19 cellular contexts compared by ENCODE assay signal in the genomic region with DNA sequence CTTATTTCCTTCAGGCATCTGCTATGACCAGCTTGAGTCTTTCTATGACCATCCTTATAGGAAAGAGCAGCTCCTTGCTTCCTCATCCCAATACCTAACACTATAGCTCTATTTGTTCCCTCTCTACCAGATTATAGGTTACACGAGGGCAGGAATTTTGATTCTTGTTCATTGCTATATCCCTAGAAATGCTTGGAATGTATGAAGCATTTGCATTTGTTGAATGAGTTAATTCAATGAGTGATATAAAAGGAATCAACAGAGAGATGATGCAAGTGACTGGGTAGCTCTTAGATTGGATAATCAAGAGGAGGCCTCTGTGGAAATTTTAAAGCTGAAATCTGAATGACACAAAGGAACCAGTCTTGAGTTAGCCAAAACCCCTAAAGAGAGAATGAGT. TPM values are rescaled to one million over a fixed set of nuclear protein-coding genes. Genes with fewer than 3 reads are reported as not detected.
DNase-seq lines count a peak whose midpoint lies in the region; FAIRE-seq and TF ChIP-seq lines count a peak whose summit lies in the region.
"Had no signal": no experiment of that assay in that cellular context is flagged by ENCODE, and none has a peak within 500 bp of the region (broad histone marks: within the 10 kb centered on the region; RNA-seq: fewer than 3 reads in every experiment).

No MANE protein-coding gene starts in this region.

- H3K9me3 Mint-ChIP-seq in Calu3 (ENCODE audit: low read depth, unreplicated experiment): no peaks in the 10 kb centered on the region

- H3K36me3 ChIP-seq in H1 (ENCODE audit: control insufficient read depth in 2 of 4, insufficient read depth in 4 of 4, low read length in 3 of 4): peaks cover 0 to 21% (median 6%) of the 10 kb centered on the region in 4 experiments; a peak in 4 of 8 replicates
- no peaks in the 10 kb centered on the region for H3K36me3 ChIP-seq in mesendoderm (ENCODE audit: control insufficient read depth, insufficient read depth, low read length)

- TF ChIP-seq CTCF in H1 (IDR thresholded peaks at IDR 0.05; ENCODE audit: control extremely low read depth in 1 of 3, insufficient read depth in 1 of 3, low read depth in 1 of 3, low read length in 3 of 3) (no peak), Calu3 (IDR thresholded peaks at IDR 0.05; ENCODE audit: unreplicated experiment) (no peak)

- H3K56ac ChIP-seq in H1 (replicated peaks; ENCODE audit: insufficient read length, low read depth, low read length) (no peak overlapping the region), mesendoderm (ENCODE audit: low read length) (no peak overlapping the region)

- no peaks in the 10 kb centered on the region for H3K27me3 Mint-ChIP-seq in Calu3 (ENCODE audit: unreplicated experiment)

- peaks cover 5% of the 10 kb centered on the region for H3K36me3 Mint-ChIP-seq in Calu3 (ENCODE audit: insufficient read depth, unreplicated experiment)

- H4K8ac ChIP-seq in H1 (ENCODE audit: extremely low read depth, insufficient read depth, low read length) (no peak overlapping the region), mesendoderm (ENCODE audit: low read depth, low read length) (no peak overlapping the region)

- no peak overlapping the region for H2BK20ac ChIP-seq in H1 (ENCODE audit: low read length)

- H2BK120ac ChIP-seq in H1 (replicated peaks; ENCODE audit: low read depth, low read length) (no peak overlapping the region), mesendoderm (ENCODE audit: low read depth, low read length) (no peak overlapping the region)

- H4K5ac ChIP-seq in H1 (ENCODE audit: insufficient read length, low read depth, low read length) (no peak overlapping the region), mesendoderm (ENCODE audit: low read length) (no peak overlapping the region)

- H4K91ac ChIP-seq in H1 (replicated peaks; ENCODE audit: insufficient read length, low read length): no peak overlapping the region

- no peak overlapping the region for H3K27ac Mint-ChIP-seq in Calu3 (ENCODE audit: unreplicated experiment)

- CTCF ChIA-PET in H1 (lab: Charles Lee; ENCODE audit: partially characterized antibody): interaction anchor here (0.8 to 0.9 kb wide), 2 partner anchors 16 to 603 kb away, joined by 3 read pairs; no protein-coding TSS in a partner anchor
- CTCF ChIA-PET in Calu3 (lab: Charles Lee): no interaction called here

- H3K4me1 ChIP-seq in H1 (replicated peaks in 1 of 4; ENCODE audit: control insufficient read depth in 3 of 4, insufficient read depth in 4 of 4, low read length in 3 of 4): peaks cover 0 to 6% (median 1%) of the 10 kb centered on the region in 4 experiments; a peak in 2 of 7 replicates
- H3K4me1 ChIP-seq in mesendoderm (ENCODE audit: control insufficient read depth, low read depth, low read length): no peaks in the 10 kb centered on the region
- H3K4me1 ChIP-seq: thyroid gland had no signal

- H3K4ac ChIP-seq in H1 (replicated peaks; ENCODE audit: insufficient read length, low read depth, low read length) (no peak overlapping the region), mesendoderm (ENCODE audit: low read depth, low read length) (no peak overlapping the region)

- DNase-seq in EH (ENCODE audit: low read depth): peak; percentile 81
- peak; percentile 36 for DNase-seq in RKO (ENCODE audit: low spot score)
- no peak for DNase-seq in H1 (ENCODE audit: low read depth in 1 of 2, low spot score in 2 of 2)
- DNase-seq in mesendoderm: peak; percentile 42
- DNase-seq in NCI-H2196 treated with DMSO at 0.1 percent for 48 hours (lab: John Stamatoyannopoulos, UW; ENCODE audit: unreplicated experiment): no peak
- no peak for DNase-seq in Calu3
- no peak for DNase-seq in NCI-H526 treated with DMSO at 0.1 percent for 48 hours (lab: John Stamatoyannopoulos, UW)
- DNase-seq in DMS53 treated with DMSO at 0.1 percent for 48 hours (lab: John Stamatoyannopoulos, UW; ENCODE audit: unreplicated experiment): no peak
- DNase-seq: anterior cingulate cortex; DMS53; NCI-H1436 treated with DMSO at 0.1 percent for 48 hours; NCI-H446; right cardiac atrium; stimulated activated CD8-positive, alpha-beta memory T cell treated with anti-CD3 and anti-CD28 coated beads, Interleukin-4, amount 100 ng/mL, for 48 hours; thyroid gland had no signal

- no peaks in the 10 kb centered on the region for H3K4me1 Mint-ChIP-seq in Calu3 (ENCODE audit: low read depth, unreplicated experiment)

- H3K23me2 ChIP-seq in H1 (ENCODE audit: low read depth, low read length): no peaks in the 10 kb centered on the region

- H3K27ac ChIP-seq in H1 (ENCODE audit: low read depth, low read length): no peak overlapping the region
- no peak overlapping the region for H3K27ac ChIP-seq in mesendoderm (ENCODE audit: low read depth, low read length)
- H3K27ac ChIP-seq: C4-2B, SJSA1, thyroid gland had no signal

- POLR2A ChIA-PET in H1 (lab: Charles Lee; ENCODE audit: partially characterized antibody): interaction anchor here (0.6 to 4.4 kb wide), 2 partner anchors 13 to 28 kb away, joined by 6 to 33 read pairs; partner anchors contain the start of gene ZCCHC9

- no peak for FAIRE-seq in H1 (lab: Jason Lieb, UNC)
- FAIRE-seq: frontal cortex had no signal

- intact Hi-C loops in Calu3 (cut with micrococcal nuclease; ENCODE audit: unreplicated experiment): no loop called here

- no peak for TF ChIP-seq EP300 in H1 (IDR thresholded peaks at IDR 0.05; ENCODE audit: borderline replicate concordance in 1 of 2, low read depth in 2 of 2, low read length in 2 of 2)

- H3K79me1 ChIP-seq in H1 (ENCODE audit: low read depth, low read length) (no peaks in the 10 kb centered on the region), mesendoderm (ENCODE audit: low read length) (no peaks in the 10 kb centered on the region)

- H2AK5ac ChIP-seq in H1 (ENCODE audit: low read depth, low read length) (no peak overlapping the region), mesendoderm (ENCODE audit: low read length) (no peak overlapping the region)

- no peak overlapping the region for H3K4me2 ChIP-seq in H1 (ENCODE audit: insufficient read depth in 1 of 2, low read depth in 2 of 2, low read length in 2 of 2)
- H3K4me2 ChIP-seq in mesendoderm (ENCODE audit: low read length): no peak overlapping the region

- H2BK5ac ChIP-seq in H1 (ENCODE audit: low read depth, low read length): no peak overlapping the region
- H2BK5ac ChIP-seq in mesendoderm (ENCODE audit: low read length): no peak overlapping the region

- H3K23ac ChIP-seq in H1 (ENCODE audit: insufficient read length): no peak overlapping the region
- H3K23ac ChIP-seq in mesendoderm (ENCODE audit: low read length): no peak overlapping the region

- no peak overlapping the region for H3K4me3 Mint-ChIP-seq in Calu3 (ENCODE audit: low read depth, unreplicated experiment)

- H3K79me2 ChIP-seq in H1 (ENCODE audit: control insufficient read depth in 1 of 2, insufficient read depth in 2 of 2, low read length in 2 of 2): no peaks in the 10 kb centered on the region
- no peaks in the 10 kb centered on the region for H3K79me2 ChIP-seq in mesendoderm (ENCODE audit: control insufficient read depth, insufficient read depth, low read length)

- TF ChIP-seq POLR2A in H1 (IDR thresholded peaks at IDR 0.05; ENCODE audit: control extremely low read depth in 1 of 2, low read depth in 2 of 2, low read length in 2 of 2): no peak

- no peaks in the 10 kb centered on the region for H3K27me3 ChIP-seq in H1 (replicated peaks in 1 of 4; ENCODE audit: control insufficient read depth in 3 of 4, extremely low read depth in 1 of 4, insufficient read depth in 3 of 4, low read length in 3 of 4)
- no peaks in the 10 kb centered on the region for H3K27me3 ChIP-seq in mesendoderm (ENCODE audit: insufficient read depth, low read length, poor library complexity)
- H3K27me3 ChIP-seq: SJSA1, thyroid gland had no signal

- H2BK15ac ChIP-seq in H1 (ENCODE audit: low read length): no peak overlapping the region
- H2BK15ac ChIP-seq in mesendoderm (replicated peaks; ENCODE audit: low read depth): no peak overlapping the region

- 50% methylated on average over 1 of the region's 1 CpG; no CpG with 5 or more reads in 1 of the 2 experiments for WGBS in H1 (ENCODE audit: extremely low coverage in 1 of 2, insufficient coverage in 1 of 2, insufficient read length in 1 of 2, insufficient replicate concordance in 2 of 2, low coverage in 1 of 2, low lambda C conversion rate in 2 of 2, missing lambda C conversion rate in 1 of 2), 2 experiments
- no CpG with 5 or more reads among the region's 1 CpG for WGBS in mesendoderm (ENCODE audit: extremely low coverage, insufficient coverage, low lambda C conversion rate)

- H3K4me3 ChIP-seq in H1 (ENCODE audit: extremely low read depth in 1 of 4, insufficient read depth in 2 of 4, low read depth in 3 of 4, low read length in 4 of 4) (no peak overlapping the region), mesendoderm (ENCODE audit: low read length) (no peak overlapping the region)
- H3K4me3 ChIP-seq: lung, SJSA1, thyroid gland had no signal

- H3K9me3 ChIP-seq in H1 (ENCODE audit: insufficient read depth in 2 of 2, low read depth in 1 of 2, low read length in 1 of 2): no peaks in the 10 kb centered on the region
- H3K9me3 ChIP-seq: SJSA1, thyroid gland had no signal

- no peak overlapping the region for H3K14ac ChIP-seq in H1 (ENCODE audit: insufficient read length)

- H3K18ac ChIP-seq in H1 (ENCODE audit: extremely low read depth, low read length): no peak overlapping the region
- no peak overlapping the region for H3K18ac ChIP-seq in mesendoderm (ENCODE audit: low read length)

- no TSS peak for BruUV-seq in Calu3 (replicated peaks; lab: Mats Ljungman, UMichigan)

- no peak for TF ChIP-seq RAD21 in H1 (IDR thresholded peaks at IDR 0.05 in 1 of 2, conservative IDR thresholded peaks at IDR 0.05 in 1 of 2; ENCODE audit: low read depth in 2 of 2, low read length in 2 of 2)

- no peaks in the 10 kb centered on the region for H4K20me1 ChIP-seq in H1 (replicated peaks in 1 of 2; ENCODE audit: control insufficient read depth in 1 of 2, insufficient read depth in 2 of 2, low read length in 2 of 2)

- H2BK12ac ChIP-seq in H1 (ENCODE audit: low read depth, low read length): no peak overlapping the region

- H3K9ac ChIP-seq in H1 (replicated peaks in 1 of 4; ENCODE audit: extremely low read depth in 1 of 4, low read depth in 3 of 4, low read length in 3 of 4) (no peak overlapping the region), mesendoderm (ENCODE audit: low read length) (no peak overlapping the region)

- H2AFZ ChIP-seq in H1 (ENCODE audit: low read length): no peak overlapping the region

TF ChIP-seq in H1, 55 proteins besides CTCF, POLR2A, EP300 and RAD21 (continues in another document):
- peak; percentile 86 for TF ChIP-seq TEAD4 (IDR thresholded peaks at IDR 0.05; ENCODE audit: low read depth, low read length)

RNA-seq across cellular contexts. Expression of gene ZCCHC9, which starts 13.9 kb away (rescaled TPM):
- 28.9 and 33.6 TPM in 2 replicates for total RNA-seq in H1 (2021; fragmentation: NEBNext Ultra II Directional; extraction: Animal tissue kit (Norgen Biotek cat#: 25700))
- polyA plus RNA-seq in H1 (2011; rRNA removed): 5.9 and 10.9 TPM in 2 replicates
- 19.3 TPM for polyA plus RNA-seq in H1 (2011; cell fraction: cytosol; rRNA removed)
- 6.2 TPM for polyA plus RNA-seq in H1 (2011; cell fraction: nucleus; rRNA removed)
- 22.1 to 33.2 TPM (median 24.8 TPM) in 4 replicates for polyA plus RNA-seq in H1 (2012, experiment 1 of 2)
- 4.6 TPM for polyA plus RNA-seq in H1 (2012, experiment 2 of 2)
- polyA plus RNA-seq in H1 (2013, experiment 1 of 2): 35.9 TPM
- 33.8 TPM for polyA plus RNA-seq in H1 (2013, experiment 2 of 2)
- polyA minus RNA-seq in H1 (2011; rRNA and poly(A)+ RNA removed): 8.2 and 8.4 TPM in 2 replicates
- 9.7 TPM for polyA minus RNA-seq in H1 (2011; cell fraction: cytosol; rRNA and poly(A)+ RNA removed)
- polyA minus RNA-seq in H1 (2011; cell fraction: nucleus; rRNA and poly(A)+ RNA removed): 17.0 TPM
- 57.6 TPM for polyA plus RNA-seq in mesendoderm (2013, experiment 1 of 2)
- polyA plus RNA-seq in mesendoderm (2013, experiment 2 of 2): 58.1 TPM
- total RNA-seq in Calu3 (2022): 34.9 and 36.1 TPM in 2 replicates

Comparison
In these comparisons a context has a peak if more than half of its experiments do, and no peak if none do; other contexts are left out.
1. DNase-seq: peak in EH (single experiment), RKO (single experiment) and mesendoderm (single experiment); none in H1 (0 of 2), NCI-H2196 treated with DMSO at 0.1 percent for 48 hours (single experiment), Calu3 (single experiment), NCI-H526 treated with DMSO at 0.1 percent for 48 hours (single experiment) and DMS53 treated with DMSO at 0.1 percent for 48 hours (single experiment).